9 cellular contexts compared by ENCODE assay signal in the genomic region with DNA sequence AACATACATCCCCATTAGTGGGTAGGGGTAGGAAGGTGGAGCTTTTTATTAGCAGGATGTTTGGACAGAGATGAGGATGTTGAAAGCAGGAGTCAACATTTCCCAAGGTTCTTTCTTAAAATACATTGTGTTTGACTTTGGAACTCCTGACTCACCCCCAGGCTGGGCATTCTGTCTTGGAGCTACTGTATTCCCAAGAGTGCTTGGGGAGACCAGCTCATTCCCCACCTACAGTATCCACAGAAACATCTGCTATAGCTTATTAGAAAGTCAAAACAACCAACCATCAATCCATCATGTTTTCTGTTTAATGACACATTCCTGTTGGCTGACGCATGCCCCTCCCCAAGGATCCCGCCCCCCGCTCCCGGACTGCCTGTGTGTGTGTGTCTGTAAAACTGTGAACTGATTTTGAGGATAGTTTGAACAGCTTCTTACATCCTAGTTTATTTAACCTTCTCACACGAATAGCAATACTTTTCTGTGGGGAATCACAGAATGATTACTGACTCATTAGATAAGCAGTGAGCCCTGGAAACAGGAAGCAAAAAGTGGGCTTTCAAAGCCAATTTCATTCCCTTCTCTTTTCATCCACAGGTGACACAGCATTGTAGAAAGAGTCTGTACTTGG.
DNase-seq lines count a peak whose midpoint lies in the region; ATAC-seq and TF ChIP-seq lines count a peak whose summit lies in the region.
"Had no signal": no experiment of that assay in that cellular context is flagged by ENCODE, and none has a peak within 500 bp of the region (broad histone marks: within the 10 kb centered on the region; RNA-seq: fewer than 3 reads in every experiment).

No MANE protein-coding gene starts in this region.

- no peaks in the 10 kb centered on the region for H3K36me3 ChIP-seq in left ventricle myocardium inferior

- intact Hi-C loops in left ventricle myocardium inferior (cut with micrococcal nuclease), result no loop called here

- DNase-seq in HFF-Myc (ENCODE audit: extremely low read depth, low read depth) (peak; percentile 47), T1000 (lab: John Stamatoyannopoulos, UW) (peak; percentile 76), left ventricle myocardium inferior (peak; percentile 35), stromal cell of bone marrow (ENCODE audit: low read depth) (peak; percentile 98)
- DNase-seq: activated CD4-positive, alpha-beta T cell treated with anti-CD3 and anti-CD28 coated beads, Interleukin-2, amount 10 ng/mL, durations not matched to agents 24 days and 14 days had no signal

- peaks cover 37% of the 10 kb centered on the region for H3K4me1 ChIP-seq in left ventricle myocardium inferior

- no peaks in the 10 kb centered on the region for H3K27me3 ChIP-seq in left ventricle myocardium inferior (ENCODE audit: low read depth)

- TF ChIP-seq CTCF in HFF-Myc (IDR thresholded peaks at IDR 0.05; ENCODE audit: low read depth, low read length, missing control alignments), result no peak
- TF ChIP-seq CTCF in left ventricle myocardium inferior (IDR thresholded peaks at IDR 0.05; ENCODE audit: borderline replicate concordance), result no peak

- H3K9me3 ChIP-seq in left ventricle myocardium inferior (replicated peaks), result no peaks in the 10 kb centered on the region

- H3K4me3 ChIP-seq in HFF-Myc (replicated peaks; ENCODE audit: low read depth, low read length), result no peak overlapping the region
- H3K4me3 ChIP-seq in left ventricle myocardium inferior, result no peak overlapping the region

- H3K27ac ChIP-seq in left ventricle myocardium inferior (replicated peaks), result peak overlapping the region; percentile 74

- ATAC-seq in HG03439 (IDR thresholded peaks at IDR 0.05; ENCODE audit: unreplicated experiment) (no peak), HG03175 (IDR thresholded peaks at IDR 0.05; ENCODE audit: unreplicated experiment) (no peak), HG02938 (IDR thresholded peaks at IDR 0.05; ENCODE audit: unreplicated experiment) (no peak), GM19035 (IDR thresholded peaks at IDR 0.05; ENCODE audit: unreplicated experiment) (no peak)

Comparison
In these comparisons a context has a peak if more than half of its experiments do, and no peak if none do; other contexts are left out.
1. DNase-seq: peak in every context shown above with its lines; median percentile 98 in stromal cell of bone marrow; 76 in T1000; 47 in HFF-Myc; 35 in left ventricle myocardium inferior.